In the genomic region with DNA sequence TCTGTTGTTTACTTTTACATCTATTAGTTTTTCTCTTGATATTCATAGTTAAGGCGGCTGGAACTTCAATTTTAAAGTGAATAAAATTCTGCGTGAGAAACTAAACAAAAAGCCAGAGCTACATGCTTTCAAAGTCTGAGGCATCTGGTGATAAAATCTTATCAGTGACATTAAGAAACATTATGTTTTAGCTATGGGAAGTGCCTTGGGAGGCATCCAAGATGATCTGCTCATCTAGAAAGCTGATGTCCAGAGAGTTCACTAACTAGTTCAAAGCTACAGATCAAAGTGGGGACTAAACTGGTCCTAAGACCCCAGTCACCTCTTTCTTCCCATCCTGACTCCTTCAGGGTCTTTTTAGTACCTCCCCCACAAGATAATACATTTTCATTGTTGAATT, we compare ENCODE assay signal across 15 cellular contexts. TPM values are rescaled to one million over a fixed set of nuclear protein-coding genes. Genes with fewer than 3 reads are reported as not detected.
DNase-seq lines count a peak whose midpoint lies in the region; ATAC-seq, FAIRE-seq and TF ChIP-seq lines count a peak whose summit lies in the region.
"Had no signal": no experiment of that assay in that cellular context is flagged by ENCODE, and none has a peak within 500 bp of the region (broad histone marks: within the 10 kb centered on the region; RNA-seq: fewer than 3 reads in every experiment).

No MANE protein-coding gene starts in this region.

- H3K9me3 ChIP-seq in HepG2 (ENCODE audit: low read length) = no peaks in the 10 kb centered on the region
- H3K9me3 ChIP-seq in right lobe of liver = no peaks in the 10 kb centered on the region
- H3K9me3 ChIP-seq in breast epithelium = no peaks in the 10 kb centered on the region
- H3K9me3 ChIP-seq in mesodermal cell (ENCODE audit: control insufficient read depth, low read length) = no peaks in the 10 kb centered on the region

- no peak for DNase-seq in HepG2 (ENCODE audit: low spot score)
- DNase-seq in right lobe of liver = no peak
- no peak for DNase-seq in breast epithelium (ENCODE audit: low spot score in 2 of 2)
- no peak for DNase-seq in activated naive CD4-positive, alpha-beta T cell treated with anti-CD3 and anti-CD28 coated beads, Interleukin-2, amount 10 ng/mL, durations not matched to agents 7 days and 5 days
- no peak for DNase-seq in MV-4-11 (lab: John Stamatoyannopoulos, UW)
- no peak for DNase-seq in activated CD4-positive, alpha-beta T cell treated with anti-CD3 and anti-CD28 coated beads for 1 hour
- DNase-seq in sciatic nerve (ENCODE audit: low spot score) = no peak
- DNase-seq: activated CD8-positive, alpha-beta memory T cell treated with anti-CD3 and anti-CD28 coated beads, Interleukin-2, amount 50 U/mL, for 4 hours; amygdala; kidney; NCI-H1105 treated with DMSO at 0.1 percent for 48 hours; stimulated activated CD4-positive, alpha-beta T cell treated with anti-CD3 and anti-CD28 coated beads, Interleukin-4, amount 100 ng/mL, for 24 hours had no signal

- TF ChIP-seq CTCF in HepG2 (CRISPR knock-in tag; IDR thresholded peaks at IDR 0.05) (no peak), right lobe of liver (IDR thresholded peaks at IDR 0.05) (no peak), breast epithelium (IDR thresholded peaks at IDR 0.05) (no peak)

- peak overlapping the region; percentile 42 for H3K27ac ChIP-seq in HepG2 (ENCODE audit: extremely low read length, insufficient read depth, low read length)
- H3K27ac ChIP-seq in right lobe of liver = no peak overlapping the region
- peak overlapping the region; percentile 30 to 46 for H3K27ac ChIP-seq in breast epithelium
- peak overlapping the region; percentile 41 for H3K27ac ChIP-seq in mesodermal cell (ENCODE audit: low read depth, low read length, severe bottlenecking)
- H3K27ac ChIP-seq: neural progenitor cell had no signal

- no peaks in the 10 kb centered on the region for H4K20me1 ChIP-seq in HepG2 (ENCODE audit: insufficient read depth, low read length)

- TF ChIP-seq RAD21 in HepG2 (CRISPR knock-in tag; IDR thresholded peaks at IDR 0.05) = no peak

- CTCF ChIA-PET in HepG2 (lab: Yijun Ruan, JAX; ENCODE audit: low intra/inter-chr PET ratio, low total read pairs) = no interaction called here
- CTCF ChIA-PET in activated naive CD4-positive, alpha-beta T cell treated with anti-CD3 and anti-CD28 coated beads, Interleukin-2, amount 10 ng/mL, durations not matched to agents 7 days and 5 days (lab: Charles Lee) = no interaction called here

- no peak overlapping the region for H2AFZ ChIP-seq in HepG2 (ENCODE audit: low read length)
- H2AFZ ChIP-seq: neural progenitor cell had no signal

- TF ChIP-seq EP300 in HepG2 (IDR thresholded peaks at IDR 0.05; ENCODE audit: low read depth in 2 of 2, low read length in 2 of 2) = no peak
- TF ChIP-seq EP300 in HepG2 (CRISPR knock-in tag; IDR thresholded peaks at IDR 0.05; ENCODE audit: borderline replicate concordance) = no peak

- POLR2A ChIA-PET in HepG2 (lab: Yijun Ruan, JAX) = interaction anchor here (0.8 to 0.9 kb wide), 2 partner anchors 10 to 25 kb away, joined by 3 to 4 read pairs; no protein-coding TSS in a partner anchor

- H3K4me1 ChIP-seq in HepG2 (ENCODE audit: insufficient read depth, low read length) (peaks cover 42% of the 10 kb centered on the region), right lobe of liver (peaks cover 0 to 10% (median 0%) of the 10 kb centered on the region in 4 donors), breast epithelium (peaks cover 0 to 4% of the 10 kb centered on the region in 2 donors), mesodermal cell (ENCODE audit: control insufficient read depth, insufficient read depth, low read length, poor library complexity, severe bottlenecking) (no peaks in the 10 kb centered on the region)
- H3K4me1 ChIP-seq: neural progenitor cell had no signal

- H3K4me3 Mint-ChIP-seq in activated naive CD4-positive, alpha-beta T cell treated with anti-CD3 and anti-CD28 coated beads, Interleukin-2, amount 10 ng/mL, durations not matched to agents 7 days and 5 days = no peak overlapping the region
- H3K4me3 Mint-ChIP-seq: B cell, neural progenitor cell had no signal

- no peaks in the 10 kb centered on the region for H3K27me3 Mint-ChIP-seq in activated naive CD4-positive, alpha-beta T cell treated with anti-CD3 and anti-CD28 coated beads, Interleukin-2, amount 10 ng/mL, durations not matched to agents 7 days and 5 days
- H3K27me3 Mint-ChIP-seq: B cell had no signal

- FAIRE-seq in HepG2 (lab: Jason Lieb, UNC) = no peak

- H3K36me3 ChIP-seq in HepG2 (replicated peaks in 1 of 2; ENCODE audit: control insufficient read depth in 1 of 2, insufficient read depth in 2 of 2, low read length in 2 of 2) = peaks cover 2 to 24% of the 10 kb centered on the region in 2 experiments
- H3K36me3 ChIP-seq in right lobe of liver = no peaks in the 10 kb centered on the region
- no peaks in the 10 kb centered on the region for H3K36me3 ChIP-seq in breast epithelium
- H3K36me3 ChIP-seq in mesodermal cell (ENCODE audit: control insufficient read depth, insufficient read depth, low read length) = peaks cover 27% of the 10 kb centered on the region

- ATAC-seq in HepG2 (no peak), right lobe of liver (no peak), sciatic nerve (no peak)

- H3K9ac ChIP-seq in HepG2 (ENCODE audit: insufficient read depth, low read depth, low read length) = no peak overlapping the region
- H3K9ac ChIP-seq: neural progenitor cell had no signal

- peaks cover 2% of the 10 kb centered on the region for H3K79me2 ChIP-seq in HepG2 (ENCODE audit: insufficient read depth, low read length)

- H3K36me3 Mint-ChIP-seq in activated naive CD4-positive, alpha-beta T cell treated with anti-CD3 and anti-CD28 coated beads, Interleukin-2, amount 10 ng/mL, durations not matched to agents 7 days and 5 days = peaks cover 13% of the 10 kb centered on the region

- intact Hi-C loops in HepG2 (cut with micrococcal nuclease; ENCODE audit: unreplicated experiment) = no loop called here
- intact Hi-C loops in right lobe of liver (cut with DNase I) = no loop called here
- intact Hi-C loops in breast epithelium (cut with DNase I; ENCODE audit: low total_unique reads) = no loop called here
- intact Hi-C loops in sciatic nerve (cut with DNase I) = no loop called here

- no peak for TF ChIP-seq POLR2A in HepG2 (IDR thresholded peaks at IDR 0.05; ENCODE audit: insufficient read depth in 1 of 2, low read depth in 2 of 2, low read length in 2 of 2)
- TF ChIP-seq POLR2A in right lobe of liver (IDR thresholded peaks at IDR 0.05) = no peak
- no peak for TF ChIP-seq POLR2A in breast epithelium (IDR thresholded peaks at IDR 0.05)

- 96% methylated on average over 2 of the region's 2 CpGs for WGBS in HepG2 (ENCODE audit: low lambda C conversion rate)
- 45% methylated on average over 2 of the region's 2 CpGs for WGBS in right lobe of liver (ENCODE audit: insufficient coverage, low coverage, low lambda C conversion rate, missing lambda C conversion rate)
- 88 to 100% methylated on average over 1 to 2 of the region's 2 CpGs for WGBS in mesodermal cell (ENCODE audit: insufficient coverage in 2 of 2), 2 experiments

- no peak overlapping the region for H3K4me3 ChIP-seq in HepG2 (replicated peaks in 1 of 3; ENCODE audit: insufficient read depth in 1 of 3, low read depth in 2 of 3, low read length in 3 of 3)
- no peak overlapping the region for H3K4me3 ChIP-seq in right lobe of liver
- no peak overlapping the region for H3K4me3 ChIP-seq in breast epithelium
- no peak overlapping the region for H3K4me3 ChIP-seq in mesodermal cell (ENCODE audit: extremely low read depth, insufficient read depth, low read length, poor library complexity, severe bottlenecking)
- H3K4me3 ChIP-seq: neural progenitor cell had no signal

- in situ Hi-C loops in HepG2 (cut with HindIII; ENCODE audit: extremely low pct_ligation_motif_present, low pct_unique_long_range_greater_than_20kb) = no loop called here

- H3K27me3 ChIP-seq in HepG2 (ENCODE audit: control insufficient read depth in 1 of 2, insufficient read depth in 2 of 2, low read length in 2 of 2) (no peaks in the 10 kb centered on the region), right lobe of liver (no peaks in the 10 kb centered on the region), breast epithelium (no peaks in the 10 kb centered on the region)
- H3K27me3 ChIP-seq: neural progenitor cell had no signal

- no peaks in the 10 kb centered on the region for H3K9me3 Mint-ChIP-seq in activated naive CD4-positive, alpha-beta T cell treated with anti-CD3 and anti-CD28 coated beads, Interleukin-2, amount 10 ng/mL, durations not matched to agents 7 days and 5 days

- H3K4me1 Mint-ChIP-seq in activated naive CD4-positive, alpha-beta T cell treated with anti-CD3 and anti-CD28 coated beads, Interleukin-2, amount 10 ng/mL, durations not matched to agents 7 days and 5 days = no peaks in the 10 kb centered on the region
- H3K4me1 Mint-ChIP-seq: neural progenitor cell had no signal

- BruUV-seq in HepG2 (replicated peaks; lab: Mats Ljungman, UMichigan) = no TSS peak

- H3K4me2 ChIP-seq in HepG2 (ENCODE audit: low read depth, low read length) = no peak overlapping the region
- H3K4me2 ChIP-seq: neural progenitor cell had no signal

- H3K27ac Mint-ChIP-seq in activated naive CD4-positive, alpha-beta T cell treated with anti-CD3 and anti-CD28 coated beads, Interleukin-2, amount 10 ng/mL, durations not matched to agents 7 days and 5 days = no peak overlapping the region
- H3K27ac Mint-ChIP-seq: B cell, neural progenitor cell had no signal

RNA-seq across cellular contexts. Expression of a gene that starts 37.2 kb away (rescaled TPM):
- total RNA-seq in HepG2 (2016; rRNA removed; fragmentation: Illumina TruSeq; extraction: Trizol) (115 and 139 TPM in 2 replicates), right lobe of liver (10 to 100 TPM; 28.6 to 40.3 (median 36.0) TPM), breast epithelium (10 to 100 TPM; 47.8 to 71.3 (median 51.8) TPM), sciatic nerve (39.5 TPM)
- total RNA-seq in HepG2 (2016; cell fraction: cytosol; rRNA removed; fragmentation: Illumina TruSeq; extraction: Trizol; ENCODE audit: low read depth) = 17.5 and 21.2 TPM in 2 replicates
- 116 and 136 TPM in 2 replicates for total RNA-seq in HepG2 (2016; cell fraction: insoluble cytoplasmic fraction; rRNA removed; fragmentation: Illumina TruSeq; extraction: Trizol)
- total RNA-seq in HepG2 (2016; cell fraction: membrane; rRNA removed; fragmentation: Illumina TruSeq; extraction: Trizol) = 84.2 and 94.1 TPM in 2 replicates
- total RNA-seq in HepG2 (2016; cell fraction: nucleus; rRNA removed; fragmentation: Illumina TruSeq; extraction: Trizol) = 105 and 107 TPM in 2 replicates
- polyA plus RNA-seq in HepG2 (2011; rRNA removed) = 69.9 and 71.8 TPM in 2 replicates
- 61.9 and 69.4 TPM in 2 replicates for polyA plus RNA-seq in HepG2 (2011; cell fraction: cytosol; rRNA removed)
- polyA plus RNA-seq in HepG2 (2011; cell fraction: nucleus; rRNA removed) = 35.6 and 40.4 TPM in 2 replicates
- polyA plus RNA-seq in HepG2 (2012) = 50.1 and 50.6 TPM in 2 replicates
- polyA plus RNA-seq in HepG2 (2016; cell fraction: cytosol; fragmentation: Illumina TruSeq; extraction: Trizol; ENCODE audit: low read depth) = 15.3 and 16.9 TPM in 2 replicates
- 115 and 117 TPM in 2 replicates for polyA plus RNA-seq in HepG2 (2016; cell fraction: insoluble cytoplasmic fraction; fragmentation: Illumina TruSeq; extraction: Trizol; ENCODE audit: low read depth)
- polyA plus RNA-seq in HepG2 (2016; cell fraction: membrane; fragmentation: Illumina TruSeq; extraction: Trizol; ENCODE audit: low read depth) = 55.5 and 63.7 TPM in 2 replicates
- 77.0 and 147 TPM in 2 replicates for polyA plus RNA-seq in HepG2 (2016; cell fraction: nucleus; fragmentation: Illumina TruSeq; extraction: Trizol; ENCODE audit: insufficient read depth, low read depth)
- polyA minus RNA-seq in HepG2 (2011; rRNA and poly(A)+ RNA removed; ENCODE audit: low replicate concordance) = 215 and 246 TPM in 2 replicates
- 76.1 and 103 TPM in 2 replicates for polyA minus RNA-seq in HepG2 (2011; cell fraction: cytosol; rRNA and poly(A)+ RNA removed)
- 93.1 and 114 TPM in 2 replicates for polyA minus RNA-seq in HepG2 (2011; cell fraction: nucleus; rRNA and poly(A)+ RNA removed)
- 51.8 TPM for polyA plus RNA-seq in mesodermal cell (2013, experiment 1 of 2)
- polyA plus RNA-seq in mesodermal cell (2013, experiment 2 of 2) = 59.2 TPM

RNA-seq across cellular contexts. Expression of a gene that starts 37.3 kb away (rescaled TPM):
- total RNA-seq in HepG2 (2016; rRNA removed; fragmentation: Illumina TruSeq; extraction: Trizol) = 6.4 and 7.0 TPM in 2 replicates
- 1.2 and 1.8 TPM in 2 replicates for total RNA-seq in HepG2 (2016; cell fraction: cytosol; rRNA removed; fragmentation: Illumina TruSeq; extraction: Trizol; ENCODE audit: low read depth)
- total RNA-seq in HepG2 (2016; cell fraction: insoluble cytoplasmic fraction; rRNA removed; fragmentation: Illumina TruSeq; extraction: Trizol) = 7.0 and 9.2 TPM in 2 replicates
- total RNA-seq in HepG2 (2016; cell fraction: membrane; rRNA removed; fragmentation: Illumina TruSeq; extraction: Trizol) = 3.4 TPM in 2 replicates
- total RNA-seq in HepG2 (2016; cell fraction: nucleus; rRNA removed; fragmentation: Illumina TruSeq; extraction: Trizol) = 11.4 and 14.2 TPM in 2 replicates
- polyA plus RNA-seq in HepG2 (2011; rRNA removed) = 5.3 and 5.5 TPM in 2 replicates
- 2.2 and 3.7 TPM in 2 replicates for polyA plus RNA-seq in HepG2 (2011; cell fraction: cytosol; rRNA removed)
- 9.0 and 11.4 TPM in 2 replicates for polyA plus RNA-seq in HepG2 (2011; cell fraction: nucleus; rRNA removed)
- polyA plus RNA-seq in HepG2 (2012) = 3.9 and 4.5 TPM in 2 replicates
- 0.70 and 0.74 TPM in 2 replicates for polyA plus RNA-seq in HepG2 (2016; cell fraction: cytosol; fragmentation: Illumina TruSeq; extraction: Trizol; ENCODE audit: low read depth)
- 8.3 and 9.4 TPM in 2 replicates for polyA plus RNA-seq in HepG2 (2016; cell fraction: insoluble cytoplasmic fraction; fragmentation: Illumina TruSeq; extraction: Trizol; ENCODE audit: low read depth)
- 1.6 and 2.1 TPM in 2 replicates for polyA plus RNA-seq in HepG2 (2016; cell fraction: membrane; fragmentation: Illumina TruSeq; extraction: Trizol; ENCODE audit: low read depth)
- 13.3 and 14.0 TPM in 2 replicates for polyA plus RNA-seq in HepG2 (2016; cell fraction: nucleus; fragmentation: Illumina TruSeq; extraction: Trizol; ENCODE audit: insufficient read depth, low read depth)
- 6.7 and 16.5 TPM in 2 replicates for polyA minus RNA-seq in HepG2 (2011; rRNA and poly(A)+ RNA removed; ENCODE audit: low replicate concordance)
- polyA minus RNA-seq in HepG2 (2011; cell fraction: cytosol; rRNA and poly(A)+ RNA removed) = 2.5 and 3.2 TPM in 2 replicates
- polyA minus RNA-seq in HepG2 (2011; cell fraction: nucleus; rRNA and poly(A)+ RNA removed) = 19.2 and 20.8 TPM in 2 replicates
- 1 to 10 TPM; 4.3 to 8.5 (median 6.7) TPM for total RNA-seq in right lobe of liver
- total RNA-seq in breast epithelium = 10 to 100 TPM in 1 of 3 donors, 1 to 10 TPM in 2; 5.6 to 10.1 (median 7.5) TPM
- 7.3 TPM for polyA plus RNA-seq in mesodermal cell (2013, experiment 1 of 2)
- polyA plus RNA-seq in mesodermal cell (2013, experiment 2 of 2) = 9.1 TPM
- total RNA-seq in sciatic nerve = 10.5 TPM

Comparison
In these comparisons a context has a peak if more than half of its experiments do, and no peak if none do; other contexts are left out.
1. H3K27ac ChIP-seq: peak in HepG2 (single experiment), breast epithelium (2 of 2) and mesodermal cell (single experiment); none in right lobe of liver (0 of 3).